ENCODE assay signal across 8 cellular contexts in the genomic region with DNA sequence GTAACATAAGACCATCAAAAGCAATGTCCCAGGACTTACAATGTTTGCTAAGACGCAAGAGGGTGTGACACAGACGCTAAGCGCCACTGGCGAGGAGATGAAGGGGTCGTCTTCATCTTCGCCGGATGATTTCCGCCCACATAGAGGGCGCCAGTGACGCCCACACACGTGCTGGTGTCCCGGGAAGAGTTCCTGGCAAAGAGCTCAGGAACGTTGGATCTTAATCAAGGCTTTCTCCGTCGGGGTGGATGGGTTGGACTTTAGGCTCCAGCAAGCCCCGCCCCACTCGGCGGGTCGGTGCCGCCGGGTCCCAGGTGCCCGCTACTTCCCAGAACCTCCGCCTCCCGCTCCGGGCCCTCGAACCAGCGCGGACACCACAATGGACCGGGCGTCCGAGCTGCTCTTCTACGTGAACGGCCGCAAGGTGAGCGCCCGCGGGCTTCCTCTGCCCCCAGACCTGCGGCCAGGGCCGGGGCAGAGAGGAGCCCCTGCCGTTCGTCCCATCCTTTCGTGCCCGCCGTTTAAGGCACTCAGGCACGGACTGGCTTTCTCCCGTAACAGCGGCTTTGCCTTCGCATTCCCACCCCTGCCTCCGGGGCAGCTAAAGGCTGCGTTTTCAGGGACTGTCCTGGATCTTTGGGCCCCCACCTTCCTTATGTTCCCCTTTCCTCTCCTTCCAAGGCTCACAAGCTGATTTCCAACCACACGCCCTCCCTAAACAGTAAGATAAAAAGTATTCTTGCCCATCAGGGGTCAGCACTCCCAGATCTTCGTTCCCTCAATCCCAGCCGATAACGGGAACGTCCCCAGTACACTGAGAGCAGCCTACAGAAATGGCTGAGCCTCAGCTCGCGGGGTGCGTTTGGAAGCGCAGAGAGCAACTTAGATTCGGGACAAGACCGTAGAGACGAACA. TPM values are rescaled to one million over a fixed set of nuclear protein-coding genes. Genes with fewer than 3 reads are reported as not detected.
DNase-seq lines count a peak whose midpoint lies in the region; ATAC-seq and TF ChIP-seq lines count a peak whose summit lies in the region.

A gene (plus strand): TSS at position 285 of the 914 bp plus-strand sequence. CDS start 95 bp downstream, at position 380.

- no peaks in the 10 kb centered on the region for H3K9me3 ChIP-seq in fibroblast of lung (ENCODE audit: control insufficient read depth, insufficient read depth, low read depth, low read length)
- H3K9me3 ChIP-seq in muscle layer of duodenum (ENCODE audit: control insufficient read depth in 1 of 2, low read length in 2 of 2): no peaks in the 10 kb centered on the region
- no peaks in the 10 kb centered on the region for H3K9me3 ChIP-seq in upper lobe of left lung

- TF ChIP-seq EP300 in upper lobe of left lung (IDR thresholded peaks at IDR 0.05): no peak

- no peaks in the 10 kb centered on the region for H3K36me3 ChIP-seq in fibroblast of lung (ENCODE audit: control insufficient read depth, insufficient read depth, low read length)
- no peaks in the 10 kb centered on the region for H3K36me3 ChIP-seq in muscle layer of duodenum (ENCODE audit: control insufficient read depth in 1 of 2, insufficient read depth in 2 of 2, low read length in 2 of 2)
- H3K36me3 ChIP-seq in upper lobe of left lung: no peaks in the 10 kb centered on the region

- H3K27ac ChIP-seq in fibroblast of lung (ENCODE audit: insufficient read depth, low read length) (no peak within 1 kb of the TSS), muscle layer of duodenum (ENCODE audit: low read length) (peak within 1 kb of the TSS; percentile 3), upper lobe of left lung (peak within 1 kb of the TSS; percentile 29 to 72 (median 62))

- H3K4me2 ChIP-seq in fibroblast of lung (ENCODE audit: extremely low read depth, insufficient read depth, low read length): peak within 1 kb of the TSS; percentile 88

- peaks cover 2% of the 10 kb centered on the region for H3K27me3 Mint-ChIP-seq in HFFc6 (ENCODE audit: insufficient read depth)
- H3K27me3 Mint-ChIP-seq in activated T-cell treated with anti-CD3 and anti-CD28 coated beads, Interleukin-2, amount 50 U/mL, for 24 hours: peaks cover 26% of the 10 kb centered on the region

- H3K4me1 ChIP-seq in fibroblast of lung (ENCODE audit: control insufficient read depth, extremely low read depth, insufficient read depth, low read length) (no peaks in the 10 kb centered on the region), muscle layer of duodenum (ENCODE audit: control insufficient read depth in 1 of 2, insufficient read depth in 2 of 2, low read length in 2 of 2) (no peaks in the 10 kb centered on the region), upper lobe of left lung (peaks cover 4 to 14% (median 8%) of the 10 kb centered on the region in 4 donors)

- ATAC-seq in upper lobe of left lung (ENCODE audit: low FRiP score in 2 of 2): peak; percentile 74 to 91
- no peak for ATAC-seq in HG02588 (IDR thresholded peaks at IDR 0.05; ENCODE audit: unreplicated experiment)

- peak within 1 kb of the TSS; percentile 40 to 81 (median 58) for H3K4me3 ChIP-seq in fibroblast of lung (replicated peaks in 1 of 4; ENCODE audit: control extremely low read depth in 1 of 4, insufficient read depth in 1 of 4, low read depth in 3 of 4, low read length in 4 of 4)
- H3K4me3 ChIP-seq in muscle layer of duodenum (ENCODE audit: low read depth in 1 of 2, low read length in 2 of 2): peak within 1 kb of the TSS; percentile 73 to 77
- H3K4me3 ChIP-seq in upper lobe of left lung: peak within 1 kb of the TSS; percentile 2 to 58 (median 49)

- H2AFZ ChIP-seq in fibroblast of lung (ENCODE audit: low read length): peak within 1 kb of the TSS; percentile 86

- no peak for TF ChIP-seq POLR2A in upper lobe of left lung (IDR thresholded peaks at IDR 0.05)

- H3K27ac Mint-ChIP-seq in HFFc6: peak within 1 kb of the TSS; percentile 88
- peak within 1 kb of the TSS; percentile 53 for H3K27ac Mint-ChIP-seq in activated T-cell treated with anti-CD3 and anti-CD28 coated beads, Interleukin-2, amount 50 U/mL, for 24 hours

- no peaks in the 10 kb centered on the region for H3K79me2 ChIP-seq in fibroblast of lung (ENCODE audit: control insufficient read depth, insufficient read depth, low read length)

- peak; percentile 54 for TF ChIP-seq CTCF in HFFc6 (IDR thresholded peaks at IDR 0.05)
- TF ChIP-seq CTCF in fibroblast of lung (conservative IDR thresholded peaks at IDR 0.05 in 1 of 2, IDR thresholded peaks at IDR 0.05 in 1 of 2; ENCODE audit: low read depth in 1 of 2, low read length in 2 of 2): peak; percentile 8 to 25
- TF ChIP-seq CTCF in upper lobe of left lung (IDR thresholded peaks at IDR 0.05): no peak

- H3K36me3 Mint-ChIP-seq in HFFc6 (ENCODE audit: low read depth): no peaks in the 10 kb centered on the region; the same call in 1 of the 2 replicates
- no peaks in the 10 kb centered on the region for H3K36me3 Mint-ChIP-seq in activated T-cell treated with anti-CD3 and anti-CD28 coated beads, Interleukin-2, amount 50 U/mL, for 24 hours (ENCODE audit: low read depth)

- H3K9ac ChIP-seq in fibroblast of lung (ENCODE audit: insufficient read depth, low read length): peak within 1 kb of the TSS; percentile 29

- H3K27me3 ChIP-seq in fibroblast of lung (ENCODE audit: control insufficient read depth, insufficient read depth, low read length) (no peaks in the 10 kb centered on the region), muscle layer of duodenum (ENCODE audit: low read depth, low read length) (no peaks in the 10 kb centered on the region), upper lobe of left lung (peaks cover 0 to 2% (median 0%) of the 10 kb centered on the region in 4 donors)

- DNase-seq in CD1c-positive myeloid dendritic cell (ENCODE audit: extremely low spot score) (peak; percentile 24), HFFc6 (peak; percentile 59), fibroblast of lung (ENCODE audit: low read depth in 2 of 2) (peak; percentile 47 to 73), upper lobe of left lung (peak; percentile 44 to 89), HPDE6-E6E7 (ENCODE audit: extremely low spot score) (no peak)
- DNase-seq in activated T-cell treated with anti-CD3 and anti-CD28 coated beads, Interleukin-2, amount 50 U/mL, for 24 hours: peak; percentile 54

- 1 to 8% methylated on average over 22 to 58 of the region's 62 CpGs for WGBS in upper lobe of left lung, 2 donors

- no peaks in the 10 kb centered on the region for H3K9me3 Mint-ChIP-seq in HFFc6
- no peaks in the 10 kb centered on the region for H3K9me3 Mint-ChIP-seq in activated T-cell treated with anti-CD3 and anti-CD28 coated beads, Interleukin-2, amount 50 U/mL, for 24 hours

- peak within 1 kb of the TSS; percentile 94 for H3K4me3 Mint-ChIP-seq in HFFc6
- peak within 1 kb of the TSS; percentile 78 for H3K4me3 Mint-ChIP-seq in activated T-cell treated with anti-CD3 and anti-CD28 coated beads, Interleukin-2, amount 50 U/mL, for 24 hours

- H4K20me1 ChIP-seq in fibroblast of lung (ENCODE audit: control insufficient read depth, extremely low read depth, insufficient read depth, low read length): no peaks in the 10 kb centered on the region

- peaks cover 39% of the 10 kb centered on the region for H3K4me1 Mint-ChIP-seq in HFFc6 (ENCODE audit: low read depth)
- H3K4me1 Mint-ChIP-seq in activated T-cell treated with anti-CD3 and anti-CD28 coated beads, Interleukin-2, amount 50 U/mL, for 24 hours (ENCODE audit: low read depth): peaks cover 13% of the 10 kb centered on the region

RNA-seq across cellular contexts. Expression of the gene that starts here (rescaled TPM):
- total RNA-seq in HFFc6 (2021; fragmentation: NEBNext Ultra II Directional; extraction: Animal tissue kit (Norgen Biotek cat#: 25700)): 10 to 100 TPM; 46.7 to 71.7 (median 62.1) TPM
- 65.1 and 81.4 TPM in 2 replicates for total RNA-seq in fibroblast of lung
- 39.4 and 49.9 TPM in 2 replicates for polyA plus RNA-seq in fibroblast of lung
- polyA plus RNA-seq in fibroblast of lung (2012): 28.8 and 38.8 TPM in 2 replicates
- 80.1 and 86.9 TPM in 2 replicates for polyA minus RNA-seq in fibroblast of lung (ENCODE audit: low replicate concordance)
- 10 to 100 TPM in 5 of 6 donors, 1 to 10 TPM in 1; 8.7 to 49.0 (median 27.5) TPM for total RNA-seq in upper lobe of left lung

Comparison
In these comparisons a context has a peak if more than half of its experiments do, and no peak if none do; other contexts are left out.
1. CTCF ChIP-seq: peak in HFFc6 (single experiment) and fibroblast of lung (2 of 2); none in upper lobe of left lung (0 of 6).
2. Peak in every context shown above with its lines, with median percentiles within 50 percentile points of each other: H3K4me3 ChIP-seq.